2 cellular contexts compared by ENCODE assay signal in the genomic region with DNA sequence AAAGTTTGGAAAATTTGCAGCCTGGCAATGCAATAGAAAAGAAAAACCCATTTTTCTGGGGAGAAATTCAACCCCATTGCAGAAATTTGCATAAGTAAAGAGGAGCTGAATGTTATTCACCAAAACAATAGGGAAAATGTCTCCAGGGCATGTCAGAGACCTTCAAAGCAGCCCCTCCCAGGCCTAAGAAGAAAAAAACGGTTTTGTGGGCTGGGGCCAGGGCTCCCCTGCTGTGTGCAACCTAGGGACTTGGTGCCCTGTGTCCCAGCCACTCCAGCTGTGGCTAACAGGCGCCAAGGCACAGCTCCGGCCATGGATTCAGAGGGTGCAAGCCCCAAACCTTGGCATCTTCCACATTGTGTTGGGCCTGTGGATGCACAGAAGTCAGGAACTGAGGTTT.
TF ChIP-seq lines count a peak whose summit lies in the region.

No MANE protein-coding gene starts in this region.

TF ChIP-seq in GM23338, 12 proteins besides CTCF, POLR2A, EP300 and RAD21:
- TF ChIP-seq NANOG (IDR thresholded peaks at IDR 0.05; ENCODE audit: borderline replicate concordance) (0 out of 2 replicates have a peak, but pooled peaks have one; percentile 20), JUNB (IDR thresholded peaks at IDR 0.05; ENCODE audit: unreplicated experiment) (no peak)

TF ChIP-seq in H1, 55 proteins besides CTCF, POLR2A, EP300 and RAD21:
- TF ChIP-seq BCL11A (IDR thresholded peaks at IDR 0.05; ENCODE audit: low read depth in 2 of 2, low read length in 2 of 2) (no peak), NRF1 (IDR thresholded peaks at IDR 0.05; ENCODE audit: low read depth, low read length) (no peak), POLR2AphosphoS5 (IDR thresholded peaks at IDR 0.05; ENCODE audit: low read depth, low read length) (no peak), KDM5A (IDR thresholded peaks at IDR 0.05; ENCODE audit: low read length) (no peak)
TF ChIP-seq in H1: peak in this region for 0.
